Comparison of ENCODE assay signal across 15 cellular contexts in the genomic region with DNA sequence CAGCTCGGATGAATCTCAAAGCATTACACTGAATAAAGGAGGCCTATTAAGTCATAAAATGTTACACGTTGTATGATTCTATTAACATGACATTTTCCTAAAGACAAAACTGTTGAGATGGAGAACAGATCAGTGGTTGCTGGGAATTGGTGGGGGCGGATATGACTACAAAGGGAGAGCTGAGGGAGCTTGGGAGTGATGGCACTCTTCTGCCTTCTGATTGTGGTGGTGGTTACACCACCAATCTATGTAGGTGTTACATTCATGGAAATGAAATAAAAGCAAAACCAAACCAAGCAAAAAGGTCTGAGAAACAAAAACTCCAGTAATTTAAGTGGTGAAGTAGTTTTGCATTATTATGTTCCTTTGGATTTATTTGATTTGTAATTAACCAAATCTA. TPM values are rescaled to one million over a fixed set of nuclear protein-coding genes. Genes with fewer than 3 reads are reported as not detected.
DNase-seq lines count a peak whose midpoint lies in the region; ATAC-seq, FAIRE-seq and TF ChIP-seq lines count a peak whose summit lies in the region.
"Had no signal": no experiment of that assay in that cellular context is flagged by ENCODE, and none has a peak within 500 bp of the region (broad histone marks: within the 10 kb centered on the region; RNA-seq: fewer than 3 reads in every experiment).

No MANE protein-coding gene starts in this region.

- no peak for TF ChIP-seq EP300 in A549 (IDR thresholded peaks at IDR 0.05)

- DNase-seq in A549 (ENCODE audit: low read depth in 1 of 2, low spot score in 1 of 2) (no peak), Daoy (ENCODE audit: low read depth) (peak; percentile 39), MV-4-11 (lab: John Stamatoyannopoulos, UW) (no peak), foreskin keratinocyte (no peak), WTC11 (ENCODE audit: low spot score) (no peak)
- DNase-seq in activated T-helper 2 cell treated with anti-CD3 and anti-CD28 coated beads, Interferon-gamma antibody, Interleukin-2, Interleukin-4, amounts not matched to agents 10 μg/mL and 5 μg/mL and 100 μg/mL, durations not matched to agents 14 hours and 24 hours and 36 hours (ENCODE audit: low spot score): no peak
- peak in 3 of 9 donors; percentile 17 to 45 (median 26) for DNase-seq in naive thymus-derived CD4-positive, alpha-beta T cell
- DNase-seq: activated B cell treated with CpG ODN at 0.5 μM for 24 hours; activated effector memory CD4-positive, alpha-beta T cell treated with anti-CD3 and anti-CD28 coated beads, Interleukin-2, amount 50 U/mL, for 16 hours; SW 1271 had no signal

- H3K4me3 Mint-ChIP-seq in activated T-helper 2 cell treated with anti-CD3 and anti-CD28 coated beads, Interferon-gamma antibody, Interleukin-2, Interleukin-4, amounts not matched to agents 10 μg/mL and 5 μg/mL and 100 μg/mL, durations not matched to agents 14 hours and 24 hours and 36 hours (ENCODE audit: low read depth): peak overlapping the region; percentile 7
- H3K4me3 Mint-ChIP-seq in naive thymus-derived CD4-positive, alpha-beta T cell: peak overlapping the region in 2 of 10 donors; percentile 21 to 46
- H3K4me3 Mint-ChIP-seq in WTC11: no peak overlapping the region
- H3K4me3 Mint-ChIP-seq: activated B cell treated with CpG ODN at 0.5 μM for 24 hours had no signal

- H3K27ac ChIP-seq in A549: no peak overlapping the region; a peak in 1 of 6 replicates
- H3K27ac ChIP-seq in naive thymus-derived CD4-positive, alpha-beta T cell (ENCODE audit: low read depth, low read length): no peak overlapping the region
- H3K27ac ChIP-seq in foreskin keratinocyte: no peak overlapping the region
- H3K27ac ChIP-seq: brain microvascular endothelial cell, hepatocyte, KMS-11 had no signal

- peaks cover 15% of the 10 kb centered on the region for H3K36me3 Mint-ChIP-seq in activated T-helper 2 cell treated with anti-CD3 and anti-CD28 coated beads, Interferon-gamma antibody, Interleukin-2, Interleukin-4, amounts not matched to agents 10 μg/mL and 5 μg/mL and 100 μg/mL, durations not matched to agents 14 hours and 24 hours and 36 hours (ENCODE audit: low read depth)
- H3K36me3 Mint-ChIP-seq in naive thymus-derived CD4-positive, alpha-beta T cell: peaks cover 0 to 19% (median 0%) of the 10 kb centered on the region in 5 donors
- H3K36me3 Mint-ChIP-seq in WTC11: no peaks in the 10 kb centered on the region

- POLR2A ChIA-PET in A549 (lab: Yijun Ruan, JAX) (no interaction called here), WTC11 (lab: Charles Lee) (no interaction called here)
- POLR2A ChIA-PET in naive thymus-derived CD4-positive, alpha-beta T cell (lab: Charles Lee): interaction anchor here (0.6 to 44.4 kb wide), 3 partner anchors 9 to 278 kb away, joined by 3 to 2344 read pairs (median 3); partner anchors contain the start of gene EVL

- TF ChIP-seq POLR2A in A549 (IDR thresholded peaks at IDR 0.05; ENCODE audit: low read length): no peak

- no peaks in the 10 kb centered on the region for H3K27me3 Mint-ChIP-seq in activated T-helper 2 cell treated with anti-CD3 and anti-CD28 coated beads, Interferon-gamma antibody, Interleukin-2, Interleukin-4, amounts not matched to agents 10 μg/mL and 5 μg/mL and 100 μg/mL, durations not matched to agents 14 hours and 24 hours and 36 hours (ENCODE audit: low read depth)
- H3K27me3 Mint-ChIP-seq in naive thymus-derived CD4-positive, alpha-beta T cell: no peaks in the 10 kb centered on the region
- no peaks in the 10 kb centered on the region for H3K27me3 Mint-ChIP-seq in WTC11 (ENCODE audit: low read depth)
- H3K27me3 Mint-ChIP-seq: activated B cell treated with CpG ODN at 0.5 μM for 24 hours had no signal

- H3K4me1 Mint-ChIP-seq in activated T-helper 2 cell treated with anti-CD3 and anti-CD28 coated beads, Interferon-gamma antibody, Interleukin-2, Interleukin-4, amounts not matched to agents 10 μg/mL and 5 μg/mL and 100 μg/mL, durations not matched to agents 14 hours and 24 hours and 36 hours (ENCODE audit: low read depth): peaks cover 33% of the 10 kb centered on the region
- H3K4me1 Mint-ChIP-seq in naive thymus-derived CD4-positive, alpha-beta T cell: peaks cover 0 to 43% (median 6%) of the 10 kb centered on the region in 7 donors
- no peaks in the 10 kb centered on the region for H3K4me1 Mint-ChIP-seq in WTC11
- H3K4me1 Mint-ChIP-seq: activated B cell treated with CpG ODN at 0.5 μM for 24 hours had no signal

- no peaks in the 10 kb centered on the region for H3K9me3 ChIP-seq in A549
- no peaks in the 10 kb centered on the region for H3K9me3 ChIP-seq in naive thymus-derived CD4-positive, alpha-beta T cell (ENCODE audit: control insufficient read depth in 2 of 3, low read length in 3 of 3)
- H3K9me3 ChIP-seq: esophagus muscularis mucosa had no signal

- no peak for FAIRE-seq in A549 (lab: Jason Lieb, UNC)

- ATAC-seq in A549 (no peak), foreskin keratinocyte (no peak), WTC11 (no peak)
- peak; percentile 56 for ATAC-seq in naive thymus-derived CD4-positive, alpha-beta T cell
- ATAC-seq in activated CD4-positive, CD25-positive, alpha-beta regulatory T cell treated with anti-CD3 and anti-CD28 coated beads, Interleukin-2, amount 50 U/mL, for 24 hours: no peak

- no peak overlapping the region for H3K4me3 ChIP-seq in A549
- H3K4me3 ChIP-seq in naive thymus-derived CD4-positive, alpha-beta T cell (ENCODE audit: low read length): no peak overlapping the region
- H3K4me3 ChIP-seq: esophagus muscularis mucosa, hepatocyte had no signal

- no peaks in the 10 kb centered on the region for H3K36me3 ChIP-seq in naive thymus-derived CD4-positive, alpha-beta T cell (ENCODE audit: control insufficient read depth in 2 of 3, insufficient read depth in 3 of 3, low read length in 3 of 3)
- H3K36me3 ChIP-seq: brain microvascular endothelial cell, esophagus muscularis mucosa had no signal

- WGBS in A549 (ENCODE audit: missing lambda C conversion rate): 61% methylated on average over 3 of the region's 3 CpGs

- intact Hi-C loops in activated T-helper 2 cell treated with anti-CD3 and anti-CD28 coated beads, Interferon-gamma antibody, Interleukin-2, Interleukin-4, amounts not matched to agents 10 μg/mL and 5 μg/mL and 100 μg/mL, durations not matched to agents 14 hours and 24 hours and 36 hours (cut with micrococcal nuclease): loop anchor here (2.0 kb wide), 1 partner anchor 66 kb away; no protein-coding TSS in a partner anchor
- intact Hi-C loops in naive thymus-derived CD4-positive, alpha-beta T cell (cut with micrococcal nuclease): no loop called here

- H3K4me2 ChIP-seq in A549: peak overlapping the region; percentile 7; the same call in 2 of the 3 replicates
- H3K4me2 ChIP-seq: hepatocyte, KMS-11 had no signal

- TF ChIP-seq RAD21 in A549 (conservative IDR thresholded peaks at IDR 0.05 in 1 of 2, IDR thresholded peaks at IDR 0.05 in 1 of 2): no peak

- H3K4me1 ChIP-seq in A549 (peaks cover 13% of the 10 kb centered on the region; the same call in 2 of the 3 replicates), foreskin keratinocyte (no peaks in the 10 kb centered on the region)
- H3K4me1 ChIP-seq in naive thymus-derived CD4-positive, alpha-beta T cell (ENCODE audit: control insufficient read depth in 2 of 2, insufficient read depth in 2 of 2, low read length in 2 of 2): no peaks in the 10 kb centered on the region

- H3K27ac Mint-ChIP-seq in activated T-helper 2 cell treated with anti-CD3 and anti-CD28 coated beads, Interferon-gamma antibody, Interleukin-2, Interleukin-4, amounts not matched to agents 10 μg/mL and 5 μg/mL and 100 μg/mL, durations not matched to agents 14 hours and 24 hours and 36 hours: peak overlapping the region; percentile 18
- peak overlapping the region in 6 of 9 donors; percentile 6 to 79 (median 26) for H3K27ac Mint-ChIP-seq in naive thymus-derived CD4-positive, alpha-beta T cell
- no peak overlapping the region for H3K27ac Mint-ChIP-seq in WTC11
- H3K27ac Mint-ChIP-seq: activated B cell treated with CpG ODN at 0.5 μM for 24 hours had no signal

- CTCF ChIA-PET in A549 (lab: Yijun Ruan, JAX) (interaction anchor here (1.1 to 1.4 kb wide), 4 partner anchors 9 to 69 kb away, joined by 3 to 4 read pairs (median 3); no protein-coding TSS in a partner anchor), WTC11 (lab: Charles Lee) (no interaction called here)
- CTCF ChIA-PET in naive thymus-derived CD4-positive, alpha-beta T cell (lab: Charles Lee): no interaction called here

- H3K27me3 ChIP-seq in naive thymus-derived CD4-positive, alpha-beta T cell (ENCODE audit: control insufficient read depth in 2 of 2, insufficient read depth in 2 of 2, low read length in 2 of 2): no peaks in the 10 kb centered on the region
- H3K27me3 ChIP-seq in foreskin keratinocyte: no peaks in the 10 kb centered on the region
- H3K27me3 ChIP-seq: brain microvascular endothelial cell, esophagus muscularis mucosa, hepatocyte had no signal

- no peaks in the 10 kb centered on the region for H3K9me3 Mint-ChIP-seq in activated T-helper 2 cell treated with anti-CD3 and anti-CD28 coated beads, Interferon-gamma antibody, Interleukin-2, Interleukin-4, amounts not matched to agents 10 μg/mL and 5 μg/mL and 100 μg/mL, durations not matched to agents 14 hours and 24 hours and 36 hours
- H3K9me3 Mint-ChIP-seq in naive thymus-derived CD4-positive, alpha-beta T cell: no peaks in the 10 kb centered on the region
- no peaks in the 10 kb centered on the region for H3K9me3 Mint-ChIP-seq in WTC11
- H3K9me3 Mint-ChIP-seq: activated B cell treated with CpG ODN at 0.5 μM for 24 hours had no signal

- TF ChIP-seq CTCF in A549 (IDR thresholded peaks at IDR 0.05): no peak
- TF ChIP-seq CTCF in foreskin keratinocyte (conservative IDR thresholded peaks at IDR 0.05): no peak
- no peak for TF ChIP-seq CTCF in WTC11 (IDR thresholded peaks at IDR 0.05)

TF ChIP-seq in A549, 52 proteins besides CTCF, POLR2A, EP300 and RAD21 (continues in another document):
- no peak for TF ChIP-seq HOXB5 (CRISPR knock-in tag; IDR thresholded peaks at IDR 0.05)

TF ChIP-seq in WTC11, 78 proteins besides CTCF, POLR2A, EP300 and RAD21 (continues in another document):
- no peak for TF ChIP-seq SMAD3 (CRISPR knock-in tag; IDR thresholded peaks at IDR 0.05; ENCODE audit: borderline replicate concordance)
- no peak for TF ChIP-seq ZNF263 (CRISPR knock-in tag; IDR thresholded peaks at IDR 0.05; ENCODE audit: low read depth)

RNA-seq across cellular contexts. Expression of gene EVL, which starts 16.4 kb away (rescaled TPM):
- polyA plus RNA-seq in A549 (2011; rRNA removed): 14.8 and 17.0 TPM in 2 replicates
- 22.7 and 24.5 TPM in 2 replicates for polyA plus RNA-seq in A549 (2012; cell fraction: cytosol; rRNA removed)
- 86.6 and 98.4 TPM in 2 replicates for polyA plus RNA-seq in A549 (2012; cell fraction: nucleus; rRNA removed)
- 30.1 to 32.9 TPM (median 30.6 TPM) in 3 replicates for polyA plus RNA-seq in A549 (2017; fragmentation: RNase III; extraction: RNeasy Plus Mini Kit Qiagen cat#74134 plus additional on column Dnase treatment)
- polyA minus RNA-seq in A549 (2011; rRNA and poly(A)+ RNA removed): 19.2 and 21.8 TPM in 2 replicates
- 18.6 and 40.1 TPM in 2 replicates for total RNA-seq in Daoy (2014; rRNA removed; shearing (Covaris generic))
- 255 TPM in 2 replicates for total RNA-seq in activated T-helper 2 cell treated with anti-CD3 and anti-CD28 coated beads, Interferon-gamma antibody, Interleukin-2, Interleukin-4, amounts not matched to agents 10 μg/mL and 5 μg/mL and 100 μg/mL, durations not matched to agents 14 hours and 24 hours and 36 hours
- 1,000 to 10,000 TPM in 3 of 5 experiments, 100 to 1,000 TPM in 2; 851 to 1,469 (median 1,230) TPM for total RNA-seq in naive thymus-derived CD4-positive, alpha-beta T cell
- polyA plus RNA-seq in naive thymus-derived CD4-positive, alpha-beta T cell: 100 to 1,000 TPM; 163 to 184 TPM
- total RNA-seq in foreskin keratinocyte: 16.9 and 17.0 TPM in 2 replicates
- 16.8 and 20.6 TPM in 2 replicates for polyA plus RNA-seq in foreskin keratinocyte
- 60.8 to 62.3 TPM (median 61.5 TPM) in 3 replicates for total RNA-seq in WTC11 (2021)
